8 cellular contexts compared by ENCODE assay signal in the genomic region with DNA sequence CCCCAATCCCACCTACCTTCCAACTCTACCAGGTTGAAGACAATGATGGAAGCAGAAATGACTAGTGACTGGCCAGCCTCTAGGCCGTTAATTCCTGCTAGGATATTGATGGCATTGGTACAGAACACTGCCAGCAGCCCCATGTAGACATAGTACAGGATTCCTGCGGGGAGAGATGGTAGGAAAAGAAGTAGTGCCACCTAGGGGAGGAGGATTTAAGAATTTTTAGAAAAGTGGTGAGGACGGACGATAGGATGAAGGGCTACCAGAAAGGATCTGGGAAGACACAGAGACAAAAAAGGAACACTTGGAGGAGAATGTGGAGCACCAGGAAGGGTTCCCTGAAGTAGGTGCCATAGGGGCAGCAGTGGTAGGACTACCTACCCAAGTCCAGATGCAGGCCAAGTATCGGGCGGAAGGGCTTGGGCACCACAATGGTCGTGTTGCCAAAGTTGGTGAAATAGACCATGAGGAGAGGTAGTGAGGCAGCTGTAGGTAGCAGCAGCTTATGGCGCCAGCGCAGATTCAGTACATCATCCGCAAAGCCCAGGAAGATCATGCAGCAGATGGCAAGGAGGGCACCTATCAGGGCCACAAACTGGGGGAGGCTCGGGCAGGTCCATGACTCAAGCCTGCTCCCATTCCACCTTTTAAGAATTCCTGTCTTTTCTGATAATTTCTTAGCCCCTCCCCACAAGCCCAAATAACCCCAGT. TPM values are rescaled to one million over a fixed set of nuclear protein-coding genes. Genes with fewer than 3 reads are reported as not detected.
DNase-seq lines count a peak whose midpoint lies in the region; ATAC-seq and TF ChIP-seq lines count a peak whose summit lies in the region.

No MANE protein-coding gene starts in this region.

- POLR2A ChIA-PET in activated CD8-positive, alpha-beta T cell treated with anti-CD3 and anti-CD28 coated beads for 36 hours (lab: Charles Lee), result interaction anchor here (0.7 to 1.2 kb wide), 2 partner anchors 9 to 15 kb away, joined by 3 read pairs; no protein-coding TSS in a partner anchor

- peaks cover 1% of the 10 kb centered on the region for H3K27me3 Mint-ChIP-seq in T-helper 1 cell treated with Interleukin-12 subunit alpha and Interleukin-12 subunit beta and Interleukin-4 antibody, amounts not matched to agents 30 μg/mL and 1 μg/mL, for 36 hours (ENCODE audit: low read depth)
- peaks cover under 1% of the 10 kb centered on the region for H3K27me3 Mint-ChIP-seq in activated CD8-positive, alpha-beta T cell treated with anti-CD3 and anti-CD28 coated beads for 36 hours

- CTCF ChIA-PET in activated CD8-positive, alpha-beta T cell treated with anti-CD3 and anti-CD28 coated beads for 36 hours (lab: Charles Lee), result interaction anchor here (1.9 kb wide), 1 partner anchor 8 kb away, joined by 6 read pairs; no protein-coding TSS in a partner anchor

- no peak for ATAC-seq in activated CD8-positive, alpha-beta T cell treated with anti-CD3 and anti-CD28 coated beads for 36 hours
- no peak for ATAC-seq in HG03565 (IDR thresholded peaks at IDR 0.05; ENCODE audit: unreplicated experiment)

- peak overlapping the region; percentile 89 for H3K4me3 Mint-ChIP-seq in T-helper 1 cell treated with Interleukin-12 subunit alpha and Interleukin-12 subunit beta and Interleukin-4 antibody, amounts not matched to agents 30 μg/mL and 1 μg/mL, for 36 hours
- H3K4me3 Mint-ChIP-seq in activated CD8-positive, alpha-beta T cell treated with anti-CD3 and anti-CD28 coated beads for 36 hours, result peak overlapping the region; percentile 91

- no peaks in the 10 kb centered on the region for H3K9me3 Mint-ChIP-seq in T-helper 1 cell treated with Interleukin-12 subunit alpha and Interleukin-12 subunit beta and Interleukin-4 antibody, amounts not matched to agents 30 μg/mL and 1 μg/mL, for 36 hours
- H3K9me3 Mint-ChIP-seq in activated CD8-positive, alpha-beta T cell treated with anti-CD3 and anti-CD28 coated beads for 36 hours, result no peaks in the 10 kb centered on the region

- H3K27ac Mint-ChIP-seq in T-helper 1 cell treated with Interleukin-12 subunit alpha and Interleukin-12 subunit beta and Interleukin-4 antibody, amounts not matched to agents 30 μg/mL and 1 μg/mL, for 36 hours, result peak overlapping the region; percentile 78
- peak overlapping the region; percentile 97 for H3K27ac Mint-ChIP-seq in activated CD8-positive, alpha-beta T cell treated with anti-CD3 and anti-CD28 coated beads for 36 hours

- H3K4me1 Mint-ChIP-seq in T-helper 1 cell treated with Interleukin-12 subunit alpha and Interleukin-12 subunit beta and Interleukin-4 antibody, amounts not matched to agents 30 μg/mL and 1 μg/mL, for 36 hours (ENCODE audit: low read depth), result peaks cover 31% of the 10 kb centered on the region
- H3K4me1 Mint-ChIP-seq in activated CD8-positive, alpha-beta T cell treated with anti-CD3 and anti-CD28 coated beads for 36 hours (ENCODE audit: low read depth), result peaks cover 38% of the 10 kb centered on the region

- H3K36me3 Mint-ChIP-seq in T-helper 1 cell treated with Interleukin-12 subunit alpha and Interleukin-12 subunit beta and Interleukin-4 antibody, amounts not matched to agents 30 μg/mL and 1 μg/mL, for 36 hours (ENCODE audit: low read depth), result peaks cover 30% of the 10 kb centered on the region
- peaks cover 39% of the 10 kb centered on the region for H3K36me3 Mint-ChIP-seq in activated CD8-positive, alpha-beta T cell treated with anti-CD3 and anti-CD28 coated beads for 36 hours (ENCODE audit: low read depth)

- TF ChIP-seq CTCF in activated CD8-positive, alpha-beta T cell treated with anti-CD3 and anti-CD28 coated beads for 36 hours (IDR thresholded peaks at IDR 0.05), result peak; percentile 46

- intact Hi-C loops in activated CD8-positive, alpha-beta T cell treated with anti-CD3 and anti-CD28 coated beads for 36 hours (cut with micrococcal nuclease), result no loop called here

- no peaks in the 10 kb centered on the region for H3K9me3 ChIP-seq in iPS-18c (ENCODE audit: control insufficient read depth, insufficient read depth, low read length)

- DNase-seq in T-helper 1 cell (no peak), LoVo (ENCODE audit: low spot score) (peak; percentile 48), superior temporal gyrus (ENCODE audit: extremely low spot score) (peak; percentile 37)
- DNase-seq in activated CD8-positive, alpha-beta T cell treated with anti-CD3 and anti-CD28 coated beads for 36 hours, result no peak
- DNase-seq in activated CD4-positive, alpha-beta T cell treated with anti-CD3 and anti-CD28 coated beads, Interleukin-2, amount 50 U/mL, for 4 hours, result no peak

- H3K4me3 ChIP-seq in iPS-18c (ENCODE audit: insufficient read depth, low read depth, low read length), result peak overlapping the region; percentile 92

RNA-seq across cellular contexts. Expression of a gene that starts 1.2 kb away (rescaled TPM):
- total RNA-seq in activated CD8-positive, alpha-beta T cell treated with anti-CD3 and anti-CD28 coated beads for 36 hours, result 10 to 100 TPM; 51.1 to 52.2 TPM

RNA-seq across cellular contexts. Expression of a gene that starts 6.7 kb away (rescaled TPM):
- 10 to 100 TPM; 14.2 to 17.7 TPM for total RNA-seq in activated CD8-positive, alpha-beta T cell treated with anti-CD3 and anti-CD28 coated beads for 36 hours

RNA-seq across cellular contexts. Expression of a gene that starts 15.7 kb away (rescaled TPM):
- total RNA-seq in activated CD8-positive, alpha-beta T cell treated with anti-CD3 and anti-CD28 coated beads for 36 hours, result 10 to 100 TPM; 33.6 to 36.1 TPM

RNA-seq across cellular contexts. Expression of a gene that starts 21.0 kb away (rescaled TPM):
- total RNA-seq in activated CD8-positive, alpha-beta T cell treated with anti-CD3 and anti-CD28 coated beads for 36 hours, result 10 to 100 TPM; 23.9 to 26.5 TPM

RNA-seq across cellular contexts. Expression of a gene that starts 32.8 kb away (rescaled TPM):
- 10 to 100 TPM; 17.1 to 17.2 TPM for total RNA-seq in activated CD8-positive, alpha-beta T cell treated with anti-CD3 and anti-CD28 coated beads for 36 hours

Comparison
In these comparisons a context has a peak if more than half of its experiments do, and no peak if none do; other contexts are left out.
1. DNase-seq: peak in LoVo (single experiment) and superior temporal gyrus (single experiment); none in T-helper 1 cell (0 of 5), activated CD8-positive, alpha-beta T cell treated with anti-CD3 and anti-CD28 coated beads for 36 hours (single experiment) and activated CD4-positive, alpha-beta T cell treated with anti-CD3 and anti-CD28 coated beads, Interleukin-2, amount 50 U/mL, for 4 hours (0 of 2).